ENCODE assay signal across 13 cellular contexts in the genomic region with DNA sequence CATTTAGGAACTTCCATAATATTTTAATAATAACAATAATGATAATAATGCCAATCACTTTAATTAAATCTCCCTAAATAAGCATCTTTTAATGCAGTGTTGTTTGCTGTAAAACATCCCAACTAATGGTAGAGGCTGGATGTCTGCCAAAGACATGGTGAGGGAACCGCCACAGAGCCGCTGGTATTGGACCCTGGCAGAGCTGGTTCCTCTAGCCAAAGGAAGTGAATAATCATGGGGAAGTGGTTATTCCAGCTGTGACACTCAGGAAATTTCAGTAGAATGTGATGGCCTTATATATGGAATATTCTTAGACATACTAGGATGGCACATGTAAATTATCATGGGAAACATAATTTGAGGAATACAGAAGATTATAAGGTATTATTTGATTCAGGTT.
DNase-seq lines count a peak whose midpoint lies in the region; ATAC-seq and TF ChIP-seq lines count a peak whose summit lies in the region.
"Had no signal": no experiment of that assay in that cellular context is flagged by ENCODE, and none has a peak within 500 bp of the region (broad histone marks: within the 10 kb centered on the region; RNA-seq: fewer than 3 reads in every experiment).

No MANE protein-coding gene starts in this region.

- H3K36me3 Mint-ChIP-seq in dendritic cell treated with granulocyte-macrophage colony-stimulating factor and Interleukin-4, amounts not matched to agents 40 ng/mL and 50 ng/mL, for 4 days (ENCODE audit: low read depth): no peaks in the 10 kb centered on the region

- H3K4me3 Mint-ChIP-seq in dendritic cell treated with granulocyte-macrophage colony-stimulating factor and Interleukin-4, amounts not matched to agents 40 ng/mL and 50 ng/mL, for 4 days: no peak overlapping the region

- no peaks in the 10 kb centered on the region for H3K9me3 Mint-ChIP-seq in dendritic cell treated with granulocyte-macrophage colony-stimulating factor and Interleukin-4, amounts not matched to agents 40 ng/mL and 50 ng/mL, for 4 days

- H3K9ac ChIP-seq in rectal smooth muscle tissue (ENCODE audit: low read length): no peak overlapping the region
- H3K9ac ChIP-seq: GM23248 had no signal

- no peaks in the 10 kb centered on the region for H3K27me3 Mint-ChIP-seq in dendritic cell treated with granulocyte-macrophage colony-stimulating factor and Interleukin-4, amounts not matched to agents 40 ng/mL and 50 ng/mL, for 4 days

- DNase-seq in EH (ENCODE audit: low read depth): peak; percentile 46
- peak; percentile 24 for DNase-seq in MG63
- DNase-seq in left colon: no peak
- DNase-seq in tibial nerve (ENCODE audit: low spot score in 2 of 2): no peak
- DNase-seq: activated effector memory CD4-positive, alpha-beta T cell treated with anti-CD3 and anti-CD28 coated beads, Interleukin-2, amount 50 U/mL, for 16 hours; mucosa of descending colon; NCI-H1048; NK-92 treated with Interleukin-12 subunit alpha and Interleukin-12 subunit beta, amount 100 ng/mL, for 24 hours had no signal

- no peaks in the 10 kb centered on the region for H3K36me3 ChIP-seq in MG63
- no peaks in the 10 kb centered on the region for H3K36me3 ChIP-seq in rectal smooth muscle tissue (ENCODE audit: control insufficient read depth, insufficient read depth, low read length)
- H3K36me3 ChIP-seq in tibial nerve: no peaks in the 10 kb centered on the region

- no peaks in the 10 kb centered on the region for H3K9me3 ChIP-seq in MG63
- no peaks in the 10 kb centered on the region for H3K9me3 ChIP-seq in tibial nerve
- H3K9me3 ChIP-seq: body of pancreas, mucosa of descending colon had no signal

- TF ChIP-seq EP300 in tibial nerve (IDR thresholded peaks at IDR 0.05): peak in 1 of 2 donors; percentile 5

- no peak for TF ChIP-seq CTCF in tibial nerve (IDR thresholded peaks at IDR 0.05)

- H3K27ac Mint-ChIP-seq in dendritic cell treated with granulocyte-macrophage colony-stimulating factor and Interleukin-4, amounts not matched to agents 40 ng/mL and 50 ng/mL, for 4 days: peak overlapping the region; percentile 82

- ATAC-seq in left colon (no peak), HG02973 (IDR thresholded peaks at IDR 0.05; ENCODE audit: unreplicated experiment) (no peak)
- ATAC-seq: body of pancreas, mucosa of descending colon had no signal

- whole genome bisulfite sequencing in tibial nerve, 2 donors: 57 to 66% methylated on average over 2 of the region's 2 CpGs

- intact Hi-C loops in dendritic cell treated with granulocyte-macrophage colony-stimulating factor and Interleukin-4, amounts not matched to agents 40 ng/mL and 50 ng/mL, for 4 days (cut with micrococcal nuclease): loop anchor here (2.0 kb wide), 1 partner anchor 51 kb away; no protein-coding TSS in a partner anchor
- intact Hi-C loops in left colon (cut with DNase I, micrococcal nuclease): no loop called here

- H3K4me1 ChIP-seq in rectal smooth muscle tissue (ENCODE audit: control insufficient read depth, insufficient read depth, low read length) (peaks cover 29% of the 10 kb centered on the region), tibial nerve (peaks cover 4 to 47% (median 25%) of the 10 kb centered on the region in 4 donors)

- peak overlapping the region; percentile 40 for H3K27ac ChIP-seq in rectal smooth muscle tissue (ENCODE audit: low read depth, low read length)
- H3K27ac ChIP-seq in tibial nerve: peak overlapping the region in 2 of 4 donors; percentile 71 to 80
- H3K27ac ChIP-seq: GM23248 had no signal

- H3K27me3 ChIP-seq in MG63 (no peaks in the 10 kb centered on the region), rectal smooth muscle tissue (ENCODE audit: control insufficient read depth, insufficient read depth, low read length) (no peaks in the 10 kb centered on the region), tibial nerve (no peaks in the 10 kb centered on the region)
- H3K27me3 ChIP-seq: body of pancreas had no signal

- TF ChIP-seq POLR2A in tibial nerve (IDR thresholded peaks at IDR 0.05): no peak

- H3K4me1 Mint-ChIP-seq in dendritic cell treated with granulocyte-macrophage colony-stimulating factor and Interleukin-4, amounts not matched to agents 40 ng/mL and 50 ng/mL, for 4 days (ENCODE audit: low read depth): peaks cover 40% of the 10 kb centered on the region

- H3K4me3 ChIP-seq in MG63: no peak overlapping the region
- no peak overlapping the region for H3K4me3 ChIP-seq in rectal smooth muscle tissue (ENCODE audit: low read length)
- H3K4me3 ChIP-seq in tibial nerve: no peak overlapping the region
- H3K4me3 ChIP-seq: body of pancreas, GM23248, mucosa of descending colon had no signal

Comparison
In these comparisons a context has a peak if more than half of its experiments do, and no peak if none do; other contexts are left out.
1. DNase-seq: peak in EH (single experiment) and MG63 (single experiment); none in left colon (0 of 2) and tibial nerve (0 of 2).